8 cellular contexts compared by ENCODE assay signal in genomic region chr12:61993734-61994345, GRCh38.
DNase-seq lines count a peak whose midpoint lies in the region; ATAC-seq and TF ChIP-seq lines count a peak whose summit lies in the region.

No MANE protein-coding gene starts in this region.

- intact Hi-C loops in left cardiac atrium (cut with DNase I), result no loop called here
- intact Hi-C loops in transverse colon (cut with DNase I; ENCODE audit: low total_unique reads), result no loop called here

- 38 to 40% methylated on average over 2 of the region's 2 CpGs for WGBS in transverse colon (ENCODE audit: low coverage in 1 of 2), 2 donors

- in situ Hi-C loops in transverse colon (cut with MboI; ENCODE audit: low pct_ligation_motif_present in 1 of 4, low pct_unique_long_range_greater_than_20kb in 1 of 4, low sequenced_read_pairs in 3 of 4), result no loop called here

- H3K27ac ChIP-seq in transverse colon, result no peak overlapping the region

- TF ChIP-seq CTCF in transverse colon (IDR thresholded peaks at IDR 0.05), result peak in 4 of 5 experiments; percentile 24 to 48 (median 28)

- no peaks in the 10 kb centered on the region for H3K4me1 ChIP-seq in transverse colon

- no peaks in the 10 kb centered on the region for H3K27me3 ChIP-seq in transverse colon

- TF ChIP-seq EP300 in transverse colon (IDR thresholded peaks at IDR 0.05; ENCODE audit: low read depth), result no peak

- no peak for TF ChIP-seq POLR2A in transverse colon (IDR thresholded peaks at IDR 0.05)

- DNase-seq in CD1c-positive myeloid dendritic cell (ENCODE audit: extremely low spot score), result peak; percentile 77
- DNase-seq in left cardiac atrium, result no peak
- DNase-seq in transverse colon, result no peak
- no peak for DNase-seq in islet precursor cell
- no peak for DNase-seq in GF-D8 (lab: John Stamatoyannopoulos, UW)

- H3K4me3 ChIP-seq in transverse colon, result no peak overlapping the region

- H3K9me3 ChIP-seq in transverse colon, result no peaks in the 10 kb centered on the region

- ATAC-seq in GM18907 (IDR thresholded peaks at IDR 0.05; ENCODE audit: unreplicated experiment), result peak; percentile 79
- ATAC-seq in HG03558 (IDR thresholded peaks at IDR 0.05; ENCODE audit: extremely low read depth, unreplicated experiment), result peak; percentile 47
- ATAC-seq in SK-N-SH treated with all-trans-retinoic acid at 6 μM for 48 hours, result peak; percentile 73
- peak; percentile 75 to 76 for ATAC-seq in left cardiac atrium

- no peaks in the 10 kb centered on the region for H3K36me3 ChIP-seq in transverse colon

TF ChIP-seq in SK-N-SH treated with all-trans-retinoic acid at 6 μM for 48 hours, 23 proteins besides CTCF, POLR2A, EP300 and RAD21:
- no peak for TF ChIP-seq CSDC2 (CRISPR knock-in tag; IDR thresholded peaks at IDR 0.05)
TF ChIP-seq in SK-N-SH treated with all-trans-retinoic acid at 6 μM for 48 hours: peak in this region for 0.
